Comparison of ENCODE assay signal across 15 cellular contexts in genomic region chr5:31096238-31096865, GRCh38.
DNase-seq lines count a peak whose midpoint lies in the region; ATAC-seq, FAIRE-seq and TF ChIP-seq lines count a peak whose summit lies in the region.
"Had no signal": no experiment of that assay in that cellular context is flagged by ENCODE, and none has a peak within 500 bp of the region (broad histone marks: within the 10 kb centered on the region; RNA-seq: fewer than 3 reads in every experiment).

No MANE protein-coding gene starts in this region.

- no peaks in the 10 kb centered on the region for H3K79me1 ChIP-seq in IMR-90 (ENCODE audit: low read depth in 1 of 2, low read length in 2 of 2)

- no peaks in the 10 kb centered on the region for H3K36me3 ChIP-seq in ACC112 (ENCODE audit: insufficient read depth, low read length)
- no peaks in the 10 kb centered on the region for H3K36me3 ChIP-seq in IMR-90 (ENCODE audit: control insufficient read depth, insufficient read depth, low read length)
- no peaks in the 10 kb centered on the region for H3K36me3 ChIP-seq in brain microvascular endothelial cell (replicated peaks)
- H3K36me3 ChIP-seq: pancreas, Peyer's patch, uterus had no signal

- H3K27ac ChIP-seq in ACC112 (ENCODE audit: low read depth, low read length) (peak overlapping the region; percentile 19; the same call in 1 of the 2 replicates), IMR-90 (ENCODE audit: insufficient read depth, low read length) (peak overlapping the region; percentile 90), brain microvascular endothelial cell (peak overlapping the region; percentile 49)
- H3K27ac ChIP-seq: pancreas, Peyer's patch, uterus had no signal

- H3K9me3 Mint-ChIP-seq in activated CD8-positive, alpha-beta T cell treated with anti-CD3 and anti-CD28 coated beads for 36 hours: no peaks in the 10 kb centered on the region

- TF ChIP-seq RAD21 in IMR-90 (IDR thresholded peaks at IDR 0.05; ENCODE audit: low read length): no peak

- H3K9ac ChIP-seq in IMR-90 (ENCODE audit: low read depth, low read length): peak overlapping the region; percentile 25

- no TSS peak for BruUV-seq in IMR-90 (replicated peaks; lab: Mats Ljungman, UMichigan)

- no peaks in the 10 kb centered on the region for H3K27me3 ChIP-seq in ACC112 (ENCODE audit: insufficient read depth, low read length)
- H3K27me3 ChIP-seq in IMR-90 (ENCODE audit: control insufficient read depth, insufficient read depth, low read length): no peaks in the 10 kb centered on the region
- no peaks in the 10 kb centered on the region for H3K27me3 ChIP-seq in brain microvascular endothelial cell (replicated peaks)
- H3K27me3 ChIP-seq: pancreas, Peyer's patch, uterus had no signal

- peaks cover 4% of the 10 kb centered on the region for H3K4me1 ChIP-seq in ACC112 (ENCODE audit: control insufficient read depth, insufficient read depth, low read length, unreplicated experiment)
- peaks cover 3% of the 10 kb centered on the region for H3K4me1 ChIP-seq in IMR-90 (ENCODE audit: control insufficient read depth, insufficient read depth, low read length)
- H3K4me1 ChIP-seq: pancreas, Peyer's patch, uterus had no signal

- peak; percentile 86 for ATAC-seq in IMR-90 (ENCODE audit: low read depth)
- ATAC-seq in activated CD8-positive, alpha-beta T cell treated with anti-CD3 and anti-CD28 coated beads for 36 hours: no peak
- ATAC-seq: GM12878 had no signal

- peak overlapping the region; percentile 96 for H3K14ac ChIP-seq in IMR-90 (replicated peaks; ENCODE audit: low read depth, low read length)

- peak overlapping the region; percentile 89; the same call in 2 of the 3 replicates for H2BK15ac ChIP-seq in IMR-90 (ENCODE audit: low read depth, low read length)

- H4K5ac ChIP-seq in IMR-90 (ENCODE audit: low read depth, low read length): peak overlapping the region; percentile 70

- peak overlapping the region; percentile 90 for H3K18ac ChIP-seq in IMR-90 (ENCODE audit: low read depth, low read length)

- H3K27ac Mint-ChIP-seq in activated CD8-positive, alpha-beta T cell treated with anti-CD3 and anti-CD28 coated beads for 36 hours: no peak overlapping the region

- peak overlapping the region; percentile 96 for H3K23ac ChIP-seq in IMR-90 (ENCODE audit: low read depth, low read length)

- no peak overlapping the region for H2AK5ac ChIP-seq in IMR-90 (ENCODE audit: low read depth, low read length)

- H4K20me1 ChIP-seq in IMR-90 (ENCODE audit: insufficient read depth, low read length): no peaks in the 10 kb centered on the region

- no peak for TF ChIP-seq POLR2A in IMR-90 (IDR thresholded peaks at IDR 0.05; ENCODE audit: low read depth, low read length)

- peak overlapping the region; percentile 75 for H3K4me2 ChIP-seq in IMR-90 (ENCODE audit: low read depth, low read length)

- peaks cover 6% of the 10 kb centered on the region for H3K9me3 ChIP-seq in IMR-90 (ENCODE audit: control insufficient read depth, insufficient read depth, low read length)
- H3K9me3 ChIP-seq: pancreas, Peyer's patch, uterus had no signal

- H3K27me3 Mint-ChIP-seq in activated CD8-positive, alpha-beta T cell treated with anti-CD3 and anti-CD28 coated beads for 36 hours: no peaks in the 10 kb centered on the region

- H2AK9ac ChIP-seq in IMR-90 (replicated peaks; ENCODE audit: low read depth, low read length, poor library complexity): peak overlapping the region; percentile 31

- CTCF ChIA-PET in IMR-90 (lab: Yijun Ruan, JAX): no interaction called here
- CTCF ChIA-PET in activated CD8-positive, alpha-beta T cell treated with anti-CD3 and anti-CD28 coated beads for 36 hours (lab: Charles Lee): no interaction called here

- POLR2A ChIA-PET in IMR-90 (lab: Charles Lee; ENCODE audit: unreplicated experiment): no interaction called here
- POLR2A ChIA-PET in activated CD8-positive, alpha-beta T cell treated with anti-CD3 and anti-CD28 coated beads for 36 hours (lab: Charles Lee): no interaction called here

- no peaks in the 10 kb centered on the region for H3K79me2 ChIP-seq in ACC112 (ENCODE audit: control insufficient read depth, insufficient read depth, low read length, unreplicated experiment)

- TF ChIP-seq CTCF in IMR-90 (conservative IDR thresholded peaks at IDR 0.05; ENCODE audit: low read depth, low read length) (no peak), brain microvascular endothelial cell (IDR thresholded peaks at IDR 0.05; ENCODE audit: low read depth, low read length, missing control alignments) (no peak)
- TF ChIP-seq CTCF in activated CD8-positive, alpha-beta T cell treated with anti-CD3 and anti-CD28 coated beads for 36 hours (IDR thresholded peaks at IDR 0.05): no peak

- H3K4ac ChIP-seq in IMR-90 (ENCODE audit: low read depth, low read length): peak overlapping the region; percentile 98

- H2AFZ ChIP-seq in ACC112 (ENCODE audit: low read length, unreplicated experiment) (peak overlapping the region; percentile 98), IMR-90 (replicated peaks; ENCODE audit: low read length, poor library complexity) (peak overlapping the region; percentile 91)

- dilution Hi-C loops in IMR-90 (cut with HindIII; ENCODE audit: low sequenced_read_pairs, unreplicated experiment): no loop called here

- no peaks in the 10 kb centered on the region for H3K36me3 Mint-ChIP-seq in activated CD8-positive, alpha-beta T cell treated with anti-CD3 and anti-CD28 coated beads for 36 hours (ENCODE audit: low read depth)

- peak overlapping the region; percentile 86; the same call in 1 of the 2 replicates for H3K56ac ChIP-seq in IMR-90 (ENCODE audit: extremely low read depth, insufficient read depth, low read length)

- H3K4me3 ChIP-seq in ACC112 (ENCODE audit: low read depth, low read length) (0 out of 2 replicates have a peak overlapping the region, but pooled peaks have one; percentile 30), IMR-90 (ENCODE audit: insufficient read depth, low read depth, low read length) (peak overlapping the region; percentile 15; the same call in 1 of the 2 replicates), brain microvascular endothelial cell (ENCODE audit: low read depth, low read length) (no peak overlapping the region)
- H3K4me3 ChIP-seq: GM12878, pancreas, Peyer's patch, uterus had no signal

- H2BK20ac ChIP-seq in IMR-90 (ENCODE audit: low read depth, low read length): peak overlapping the region; percentile 99

- peak overlapping the region; percentile 98 for H2BK5ac ChIP-seq in IMR-90 (ENCODE audit: low read depth, low read length, poor library complexity, severe bottlenecking)

- peak overlapping the region; percentile 58 to 95 for H4K8ac ChIP-seq in IMR-90 (ENCODE audit: low read depth in 2 of 2, low read length in 2 of 2)

- H3K4me3 Mint-ChIP-seq in activated CD8-positive, alpha-beta T cell treated with anti-CD3 and anti-CD28 coated beads for 36 hours: no peak overlapping the region

- peak; percentile 51 for FAIRE-seq in islet of Langerhans (lab: Jason Lieb, UNC)
- FAIRE-seq: GM12878 had no signal

- DNase-seq in IMR-90: peak; percentile 91
- DNase-seq in brain microvascular endothelial cell: peak; percentile 78
- no peak for DNase-seq in occipital lobe (lab: John Stamatoyannopoulos, UW)
- DNase-seq in NCI-H1105 (lab: John Stamatoyannopoulos, UW): no peak
- no peak for DNase-seq in DMS153 (lab: John Stamatoyannopoulos, UW)
- no peak for DNase-seq in activated CD8-positive, alpha-beta T cell treated with anti-CD3 and anti-CD28 coated beads for 36 hours
- DNase-seq: activated CD4-positive, alpha-beta T cell treated with anti-CD3 and anti-CD28 coated beads, Interleukin-2, amount 50 U/mL, for 48 hours; central memory CD4-positive, alpha-beta T cell; DMS79 treated with DMSO at 0.1 percent for 48 hours; pancreas; Peyer's patch; uterus had no signal

- no peaks in the 10 kb centered on the region for H3K4me1 Mint-ChIP-seq in activated CD8-positive, alpha-beta T cell treated with anti-CD3 and anti-CD28 coated beads for 36 hours (ENCODE audit: low read depth)

- intact Hi-C loops in IMR-90 (cut with micrococcal nuclease): no loop called here
- intact Hi-C loops in activated CD8-positive, alpha-beta T cell treated with anti-CD3 and anti-CD28 coated beads for 36 hours (cut with micrococcal nuclease): no loop called here

- H2BK120ac ChIP-seq in IMR-90 (ENCODE audit: low read depth, low read length): peak overlapping the region; percentile 100

- in situ Hi-C loops in IMR-90 (cut with MboI; ENCODE audit: low sequenced_read_pairs) (no loop called here), brain microvascular endothelial cell (cut with HindIII; ENCODE audit: low pct_ligation_motif_present, low sequenced_read_pairs) (no loop called here)

- H3K9me1 ChIP-seq in IMR-90 (ENCODE audit: insufficient read depth, low read length): no peaks in the 10 kb centered on the region; the same call in 1 of the 2 replicates

- H4K91ac ChIP-seq in IMR-90 (ENCODE audit: insufficient read depth, low read depth, low read length): peak overlapping the region; percentile 97

- no CpG with 5 or more reads among the region's 5 CpGs for WGBS in IMR-90 (ENCODE audit: extremely low coverage in 2 of 2, insufficient read length in 1 of 2), 2 experiments

TF ChIP-seq in IMR-90, 13 proteins besides CTCF, POLR2A, EP300 and RAD21:
- no peak for TF ChIP-seq MAZ (IDR thresholded peaks at IDR 0.05; ENCODE audit: borderline replicate concordance, low read depth, low read length)
- TF ChIP-seq MXI1 (IDR thresholded peaks at IDR 0.05; ENCODE audit: borderline replicate concordance, low read depth, low read length): no peak
- TF ChIP-seq NFE2L2 (IDR thresholded peaks at IDR 0.05; ENCODE audit: low read depth, low read length): no peak
- TF ChIP-seq USF2 (IDR thresholded peaks at IDR 0.05; ENCODE audit: low read depth, low read length): peak; percentile 79
- no peak for TF ChIP-seq FOS (IDR thresholded peaks at IDR 0.05; ENCODE audit: low read depth, low read length)
- TF ChIP-seq SMC3 (IDR thresholded peaks at IDR 0.05; ENCODE audit: low read depth, low read length): no peak

Comparison
In these comparisons a context has a peak if more than half of its experiments do, and no peak if none do; other contexts are left out.
1. H3K27ac ChIP-seq: peak in every context shown above with its lines; median percentile 90 in IMR-90; 49 in brain microvascular endothelial cell; 19 in ACC112.
2. DNase-seq: peak in IMR-90 (single experiment) and brain microvascular endothelial cell (single experiment); none in occipital lobe (single experiment), NCI-H1105 (single experiment), DMS153 (single experiment) and activated CD8-positive, alpha-beta T cell treated with anti-CD3 and anti-CD28 coated beads for 36 hours (single experiment).